In genomic region chr7:143393267-143394041, GRCh38 we compare ENCODE assay signal across 14 cellular contexts. TPM values are rescaled to one million over a fixed set of nuclear protein-coding genes. Genes with fewer than 3 reads are reported as not detected.
DNase-seq lines count a peak whose midpoint lies in the region; ATAC-seq, FAIRE-seq and TF ChIP-seq lines count a peak whose summit lies in the region.
"Had no signal": no experiment of that assay in that cellular context is flagged by ENCODE, and none has a peak within 500 bp of the region (broad histone marks: within the 10 kb centered on the region; RNA-seq: fewer than 3 reads in every experiment).

No MANE protein-coding gene starts in this region.

- peaks cover 45% of the 10 kb centered on the region for H3K36me3 Mint-ChIP-seq in activated naive CD4-positive, alpha-beta T cell treated with anti-CD3 and anti-CD28 coated beads, Interleukin-2, amount 10 ng/mL, durations not matched to agents 7 days and 5 days

- no peak overlapping the region for H3K4me3 ChIP-seq in astrocyte of the spinal cord (ENCODE audit: low read depth, low read length)
- no peak overlapping the region for H3K4me3 ChIP-seq in liver (ENCODE audit: low read depth in 1 of 3, low read length in 3 of 3)
- H3K4me3 ChIP-seq in thoracic aorta: no peak overlapping the region
- H3K4me3 ChIP-seq: dorsolateral prefrontal cortex, transverse colon had no signal

- no peak for TF ChIP-seq POLR2A in GM12891 (IDR thresholded peaks at IDR 0.05; ENCODE audit: low read depth, low read length)

- no peak overlapping the region for H3K9ac ChIP-seq in liver (ENCODE audit: low read depth in 1 of 2, low read length in 2 of 2)

- H3K9me3 ChIP-seq in liver (ENCODE audit: control insufficient read depth in 4 of 4, low read length in 3 of 4) (no peaks in the 10 kb centered on the region), thoracic aorta (no peaks in the 10 kb centered on the region)
- H3K9me3 ChIP-seq: transverse colon had no signal

- CTCF ChIA-PET in activated naive CD4-positive, alpha-beta T cell treated with anti-CD3 and anti-CD28 coated beads, Interleukin-2, amount 10 ng/mL, durations not matched to agents 7 days and 5 days (lab: Charles Lee): interaction anchor here (0.6 to 2.1 kb wide), 5 partner anchors 9 to 153 kb away, joined by 3 to 6 read pairs (median 4); no protein-coding TSS in a partner anchor

- H3K27me3 ChIP-seq in liver (ENCODE audit: control insufficient read depth in 4 of 4, insufficient read depth in 4 of 4, low read length in 3 of 4): no peaks in the 10 kb centered on the region
- no peaks in the 10 kb centered on the region for H3K27me3 ChIP-seq in thoracic aorta (replicated peaks; ENCODE audit: insufficient read depth)
- H3K27me3 ChIP-seq: dorsolateral prefrontal cortex, transverse colon had no signal

- in situ Hi-C loops in astrocyte of the spinal cord (cut with HindIII; ENCODE audit: low sequenced_read_pairs): no loop called here

- H3K4me3 Mint-ChIP-seq in activated naive CD4-positive, alpha-beta T cell treated with anti-CD3 and anti-CD28 coated beads, Interleukin-2, amount 10 ng/mL, durations not matched to agents 7 days and 5 days: no peak overlapping the region

- 62% methylated on average over 14 of the region's 14 CpGs for WGBS in liver

- TF ChIP-seq RAD21 in liver (IDR thresholded peaks at IDR 0.05): peak in 1 of 2 donors; percentile 40

- no peak for DNase-seq in activated naive CD4-positive, alpha-beta T cell treated with anti-CD3 and anti-CD28 coated beads, Interleukin-2, amount 10 ng/mL, durations not matched to agents 7 days and 5 days
- no peak for DNase-seq in activated naive CD4-positive, alpha-beta T cell treated with Interleukin-2 at 50 U/mL for 16 hours
- DNase-seq in astrocyte of the spinal cord (ENCODE audit: low read depth, low spot score) (peak; percentile 44), thoracic aorta (ENCODE audit: low spot score) (no peak), D721Med (ENCODE audit: insufficient read length, low spot score) (no peak), GM12891 (ENCODE audit: insufficient read length, low spot score) (no peak)
- DNase-seq: activated CD4-positive, alpha-beta T cell treated with anti-CD3 and anti-CD28 coated beads for 4 hours; NCI-H187 treated with DMSO at 0.1 percent for 48 hours; T-helper 1 cell; transverse colon had no signal

- peaks cover 44 to 80% (median 75%) of the 10 kb centered on the region in 4 donors for H3K4me1 ChIP-seq in liver (ENCODE audit: control insufficient read depth in 4 of 4, insufficient read depth in 4 of 4, low read length in 3 of 4)
- peaks cover 38 to 75% of the 10 kb centered on the region in 2 donors for H3K4me1 ChIP-seq in thoracic aorta (ENCODE audit: control insufficient read depth in 1 of 2, low read depth in 2 of 2)

- H3K36me3 ChIP-seq in liver (ENCODE audit: control insufficient read depth in 4 of 4, insufficient read depth in 3 of 4, low read depth in 1 of 4, low read length in 3 of 4) (peaks cover 10 to 31% (median 19%) of the 10 kb centered on the region in 4 donors), thoracic aorta (peaks cover 17% of the 10 kb centered on the region)

- no peak for ATAC-seq in thoracic aorta (ENCODE audit: insufficient number of reproducible peaks, low FRiP score, low read depth)
- no peak for ATAC-seq in HG02571 (IDR thresholded peaks at IDR 0.05; ENCODE audit: unreplicated experiment)

- H3K9me3 Mint-ChIP-seq in activated naive CD4-positive, alpha-beta T cell treated with anti-CD3 and anti-CD28 coated beads, Interleukin-2, amount 10 ng/mL, durations not matched to agents 7 days and 5 days: no peaks in the 10 kb centered on the region

- TF ChIP-seq CTCF in astrocyte of the spinal cord (IDR thresholded peaks at IDR 0.05; ENCODE audit: low read depth, low read length) (no peak), liver (IDR thresholded peaks at IDR 0.05; ENCODE audit: low read depth, low read length, missing input control) (no peak), thoracic aorta (IDR thresholded peaks at IDR 0.05) (no peak), D721Med (IDR thresholded peaks at IDR 0.05; ENCODE audit: insufficient read depth, missing control alignments) (no peak)

- no peaks in the 10 kb centered on the region for H3K27me3 Mint-ChIP-seq in activated naive CD4-positive, alpha-beta T cell treated with anti-CD3 and anti-CD28 coated beads, Interleukin-2, amount 10 ng/mL, durations not matched to agents 7 days and 5 days

- H3K4me1 Mint-ChIP-seq in activated naive CD4-positive, alpha-beta T cell treated with anti-CD3 and anti-CD28 coated beads, Interleukin-2, amount 10 ng/mL, durations not matched to agents 7 days and 5 days: peaks cover 21% of the 10 kb centered on the region

- FAIRE-seq in D721Med (lab: Jason Lieb, UNC): no peak
- FAIRE-seq in GM12891 (lab: Jason Lieb, UNC): no peak

- no peak overlapping the region for H3K27ac ChIP-seq in liver (ENCODE audit: low read depth in 1 of 2, low read length in 2 of 2)
- H3K27ac ChIP-seq in thoracic aorta: peak overlapping the region; percentile 98 to 100

- peak overlapping the region; percentile 2 for H3K27ac Mint-ChIP-seq in activated naive CD4-positive, alpha-beta T cell treated with anti-CD3 and anti-CD28 coated beads, Interleukin-2, amount 10 ng/mL, durations not matched to agents 7 days and 5 days

TF ChIP-seq in liver, 16 proteins besides CTCF, POLR2A, EP300 and RAD21 (continues in another document):
- peak in 1 of 2 donors; percentile 44 for TF ChIP-seq JUND (IDR thresholded peaks at IDR 0.05)
- peak; percentile 65 for TF ChIP-seq MAX (IDR thresholded peaks at IDR 0.05)
- peak; percentile 70 for TF ChIP-seq ATF3 (IDR thresholded peaks at IDR 0.05)
- TF ChIP-seq NR2F2 (IDR thresholded peaks at IDR 0.05): peak; percentile 61
- peak; percentile 86 for TF ChIP-seq HNF4G (IDR thresholded peaks at IDR 0.05)
- TF ChIP-seq EGR1 (IDR thresholded peaks at IDR 0.05; ENCODE audit: low read depth in 2 of 2): peak in 1 of 2 donors; percentile 31
- TF ChIP-seq TAF1 (conservative IDR thresholded peaks at IDR 0.05): no peak
- peak; percentile 15 for TF ChIP-seq FOXA2 (IDR thresholded peaks at IDR 0.05)
- peak; percentile 20 for TF ChIP-seq YY1 (IDR thresholded peaks at IDR 0.05)
- peak; percentile 87 to 89 for TF ChIP-seq RXRA (IDR thresholded peaks at IDR 0.05)
- peak; percentile 91 to 95 for TF ChIP-seq HNF4A (conservative IDR thresholded peaks at IDR 0.05)

TF ChIP-seq in GM12891, 5 proteins besides CTCF, POLR2A, EP300 and RAD21:
- no peak for TF ChIP-seq PAX5 (IDR thresholded peaks at IDR 0.05; ENCODE audit: insufficient read depth, low read length, severe bottlenecking)
- no peak for TF ChIP-seq SPI1 (IDR thresholded peaks at IDR 0.05; ENCODE audit: low read depth, low read length)
- TF ChIP-seq POU2F2 (IDR thresholded peaks at IDR 0.05; ENCODE audit: low read depth, low read length): no peak
- TF ChIP-seq POLR2AphosphoS5 (IDR thresholded peaks at IDR 0.05; ENCODE audit: low read depth, low read length): no peak
- TF ChIP-seq TAF1 (IDR thresholded peaks at IDR 0.05; ENCODE audit: low read depth, low read length): no peak

RNA-seq across cellular contexts. Expression of gene ZYX, which starts 12.3 kb away (rescaled TPM):
- total RNA-seq in liver (10 to 100 TPM; 15.4 to 17.2 TPM), thoracic aorta (100 to 1,000 TPM; 234 to 287 TPM)
- 10 to 100 TPM; 15.8 to 49.7 TPM for polyA plus RNA-seq in liver
- polyA plus RNA-seq in GM12891 (2012; ENCODE audit: low read depth, missing spikeins): 69.6 TPM

RNA-seq across cellular contexts. Expression of gene EPHA1, which starts 15.2 kb away (rescaled TPM):
- total RNA-seq in liver (10 to 100 TPM; 12.0 to 21.0 TPM), thoracic aorta (under 1 TPM; 0.41 to 0.49 TPM)
- polyA plus RNA-seq in liver: 10 to 100 TPM; 10.3 to 10.7 TPM
- 0.72 TPM for polyA plus RNA-seq in GM12891 (2012; ENCODE audit: low read depth, missing spikeins)
- total RNA-seq: H4 had no signal

RNA-seq across cellular contexts. Expression of gene FAM131B, which starts 30.9 kb away (rescaled TPM):
- total RNA-seq in liver (under 1 TPM; 0.08 to 0.14 TPM), thoracic aorta (1 to 10 TPM; 2.3 to 3.3 TPM)
- under 1 TPM in 1 of 2 donors, not detected in 1; 0.06 TPM for polyA plus RNA-seq in liver
- polyA plus RNA-seq in GM12891 (2012; ENCODE audit: low read depth, missing spikeins): 0.03 TPM

RNA-seq across cellular contexts. Expression of gene TAS2R60, which starts 49.8 kb away (rescaled TPM):
- total RNA-seq in liver: under 1 TPM in 1 of 2 donors, not detected in 1; 0.50 TPM
- not detected for polyA plus RNA-seq in liver
- 1 to 10 TPM in 1 of 2 donors, not detected in 1; 8.5 TPM for total RNA-seq in thoracic aorta
- not detected for polyA plus RNA-seq in GM12891 (2012; ENCODE audit: low read depth, missing spikeins)
- total RNA-seq: H4, transverse colon had no signal

Comparison
In these comparisons a context has a peak if more than half of its experiments do, and no peak if none do; other contexts are left out.
1. H3K27ac ChIP-seq: peak in thoracic aorta (2 of 2); none in liver (0 of 2).
2. RNA of gene ZYX, which starts 12.3 kb away (total RNA-seq): 234 to 287 TPM in thoracic aorta; 15.4 to 17.2 TPM in liver; every median in the first group is over 10 times any median in the second.
3. RNA of gene EPHA1, which starts 15.2 kb away (total RNA-seq): 12.0 to 21.0 TPM in liver; 0.41 to 0.49 TPM in thoracic aorta; every median in the first group is over 4 times any median in the second.